1 cellular context compared by ENCODE assay signal in genomic region chr3:156448300-156448699, GRCh38.
TF ChIP-seq lines count a peak whose summit lies in the region.

No MANE protein-coding gene starts in this region.

TF ChIP-seq in GM23338, 12 proteins besides CTCF, POLR2A, EP300 and RAD21 (continued from another document):
- TF ChIP-seq ZNF462 (CRISPR knock-in tag; IDR thresholded peaks at IDR 0.05) (no peak), CREB1 (CRISPR knock-in tag; IDR thresholded peaks at IDR 0.05; ENCODE audit: low read depth) (no peak), POLR2AphosphoS5 (IDR thresholded peaks at IDR 0.05; ENCODE audit: low read depth) (no peak)
